Comparison of ENCODE assay signal across 1 cellular context in the genomic region with DNA sequence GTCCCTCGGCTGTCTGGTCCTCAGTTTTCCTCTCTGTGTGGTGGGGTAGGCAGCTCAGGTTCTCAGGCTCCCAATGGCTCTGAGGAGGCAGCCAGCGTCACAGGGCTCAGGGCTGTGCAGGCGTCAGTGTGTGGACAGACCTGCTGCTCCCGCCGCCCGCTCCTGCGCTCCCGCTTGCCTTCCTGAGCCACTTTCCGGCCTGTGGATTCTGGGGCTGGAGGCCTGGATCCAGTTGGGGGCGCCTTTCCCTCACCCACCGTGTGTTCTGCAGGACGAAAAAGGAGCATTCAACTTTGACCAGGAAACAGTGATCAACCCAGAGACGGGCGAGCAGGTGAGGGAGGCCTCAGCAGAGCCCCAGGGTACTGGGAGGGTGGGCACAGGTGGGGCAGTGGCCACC.
TF ChIP-seq lines count a peak whose summit lies in the region.

No MANE protein-coding gene starts in this region.

TF ChIP-seq in H1, 55 proteins besides CTCF, POLR2A, EP300 and RAD21:
- no peak for TF ChIP-seq NRF1 (IDR thresholded peaks at IDR 0.05; ENCODE audit: low read depth, low read length)
- TF ChIP-seq, protein P1, sequence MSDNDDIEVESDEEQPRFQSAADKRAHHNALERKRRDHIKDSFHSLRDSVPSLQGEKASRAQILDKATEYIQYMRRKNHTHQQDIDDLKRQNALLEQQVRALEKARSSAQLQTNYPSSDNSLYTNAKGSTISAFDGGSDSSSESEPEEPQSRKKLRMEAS (IDR thresholded peaks at IDR 0.05): peak; percentile 4; the same call in 1 of the 2 replicates
